ENCODE assay signal across 28 cellular contexts in genomic region chr1:96991261-96991660, GRCh38.
"Had no signal": no experiment of that assay in that cellular context is flagged by ENCODE, and none has a peak within 500 bp of the region (broad histone marks: within the 10 kb centered on the region; RNA-seq: fewer than 3 reads in every experiment).

No MANE protein-coding gene starts in this region.

- H3K36me3 ChIP-seq: colonic mucosa, esophagus muscularis mucosa, esophagus squamous epithelium, gastrocnemius medialis, gastroesophageal sphincter, heart left ventricle, heart right ventricle had no signal

- DNase-seq: colonic mucosa; cortex of kidney; dermis blood vessel endothelial cell; dorsolateral prefrontal cortex; effector CD4-positive, alpha-beta T cell; effector CD8-positive, alpha-beta T cell; effector memory CD4-positive, alpha-beta T cell; effector memory CD8-positive, alpha-beta T cell; endodermal cell; erythroblast; esophagus squamous epithelium; foreskin fibroblast; foreskin keratinocyte; foreskin melanocyte; gastrocnemius medialis; glutamatergic neuron; head of caudate nucleus; heart left ventricle; heart right ventricle had no signal

- H3K9me3 ChIP-seq: colonic mucosa, esophagus muscularis mucosa, esophagus squamous epithelium, gastrocnemius medialis, gastroesophageal sphincter, heart left ventricle, heart right ventricle had no signal

- H3K4me3 ChIP-seq: colonic mucosa, coronary artery, dorsolateral prefrontal cortex, esophagus muscularis mucosa, esophagus squamous epithelium, gastrocnemius medialis, gastroesophageal sphincter, heart left ventricle, heart right ventricle had no signal

- ATAC-seq: effector memory CD8-positive, alpha-beta T cell; esophagus mucosa; foreskin keratinocyte; gastrocnemius medialis; gastroesophageal sphincter; heart left ventricle; heart right ventricle had no signal

- H3K27me3 ChIP-seq: colonic mucosa, esophagus muscularis mucosa, esophagus squamous epithelium, foreskin keratinocyte, gastrocnemius medialis, gastroesophageal sphincter, heart left ventricle, heart right ventricle had no signal

- FAIRE-seq: colon, endometrium, endothelial cell of umbilical vein, frontal cortex had no signal

- H3K27ac ChIP-seq: colonic mucosa, coronary artery, dorsolateral prefrontal cortex, epithelial cell of prostate, esophagus muscularis mucosa, esophagus squamous epithelium, foreskin keratinocyte, gastrocnemius medialis, gastroesophageal sphincter, heart left ventricle, heart right ventricle had no signal

- H3K4me1 ChIP-seq: colonic mucosa, esophagus squamous epithelium, foreskin keratinocyte, gastrocnemius medialis, gastroesophageal sphincter, heart right ventricle had no signal
